Comparison of ENCODE assay signal across 14 cellular contexts in the genomic region with DNA sequence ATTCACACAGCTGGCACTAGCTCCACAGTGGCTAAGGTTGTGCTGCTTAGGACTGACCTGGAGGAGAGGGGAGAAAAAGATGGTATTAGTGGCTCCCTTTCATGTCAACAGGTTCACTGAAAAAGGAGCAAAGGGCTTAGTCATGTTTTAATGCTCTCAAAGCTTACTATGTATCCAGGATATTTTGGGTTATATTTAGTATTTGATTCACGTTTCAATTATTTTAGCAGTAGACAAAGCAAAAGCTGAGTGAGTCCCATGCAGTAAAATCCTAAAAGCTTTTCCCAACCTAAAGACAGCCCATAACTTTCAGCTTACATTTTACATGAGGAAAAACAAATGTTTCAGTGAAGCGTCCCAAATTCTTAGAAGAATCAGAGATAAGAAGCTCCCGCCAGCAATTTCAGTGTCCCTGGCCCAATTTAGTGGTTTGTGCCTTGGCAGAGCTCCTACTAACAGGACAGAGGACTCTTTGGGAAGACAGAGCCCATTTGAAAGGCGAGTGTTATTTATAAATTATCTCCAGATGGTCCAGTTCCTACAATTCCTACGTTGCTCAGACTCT.
DNase-seq lines count a peak whose midpoint lies in the region; ATAC-seq, FAIRE-seq and TF ChIP-seq lines count a peak whose summit lies in the region.
"Had no signal": no experiment of that assay in that cellular context is flagged by ENCODE, and none has a peak within 500 bp of the region (broad histone marks: within the 10 kb centered on the region; RNA-seq: fewer than 3 reads in every experiment).

No MANE protein-coding gene starts in this region.

- ATAC-seq in SK-N-SH treated with all-trans-retinoic acid at 6 μM for 48 hours: peak; percentile 81
- ATAC-seq in GM18868 (IDR thresholded peaks at IDR 0.05; ENCODE audit: unreplicated experiment): no peak

- no peak overlapping the region for H3K27ac Mint-ChIP-seq in activated CD4-positive, alpha-beta T cell treated with anti-CD3 and anti-CD28 coated beads, Interleukin-2, amount 10 ng/mL, durations not matched to agents 24 days and 14 days
- H3K27ac Mint-ChIP-seq: activated T-cell treated with anti-CD3 and anti-CD28 coated beads, Interleukin-2, amount 50 U/mL, for 24 hours had no signal

- H3K4me1 Mint-ChIP-seq in activated CD4-positive, alpha-beta T cell treated with anti-CD3 and anti-CD28 coated beads, Interleukin-2, amount 10 ng/mL, durations not matched to agents 24 days and 14 days: no peaks in the 10 kb centered on the region

- H3K27me3 Mint-ChIP-seq in activated CD4-positive, alpha-beta T cell treated with anti-CD3 and anti-CD28 coated beads, Interleukin-2, amount 10 ng/mL, durations not matched to agents 24 days and 14 days: peaks cover 2% of the 10 kb centered on the region
- H3K27me3 Mint-ChIP-seq: activated T-cell treated with anti-CD3 and anti-CD28 coated beads, Interleukin-2, amount 50 U/mL, for 24 hours had no signal

- no peaks in the 10 kb centered on the region for H3K36me3 Mint-ChIP-seq in activated CD4-positive, alpha-beta T cell treated with anti-CD3 and anti-CD28 coated beads, Interleukin-2, amount 10 ng/mL, durations not matched to agents 24 days and 14 days (ENCODE audit: low read depth)

- no peak for FAIRE-seq in GM19239 (lab: Jason Lieb, UNC)

- H3K4me3 Mint-ChIP-seq in activated CD4-positive, alpha-beta T cell treated with anti-CD3 and anti-CD28 coated beads, Interleukin-2, amount 10 ng/mL, durations not matched to agents 24 days and 14 days: no peak overlapping the region
- H3K4me3 Mint-ChIP-seq: activated T-cell treated with anti-CD3 and anti-CD28 coated beads, Interleukin-2, amount 50 U/mL, for 24 hours had no signal

- no peaks in the 10 kb centered on the region for H3K9me3 Mint-ChIP-seq in activated CD4-positive, alpha-beta T cell treated with anti-CD3 and anti-CD28 coated beads, Interleukin-2, amount 10 ng/mL, durations not matched to agents 24 days and 14 days
- H3K9me3 Mint-ChIP-seq: activated T-cell treated with anti-CD3 and anti-CD28 coated beads, Interleukin-2, amount 50 U/mL, for 24 hours had no signal

- TF ChIP-seq CTCF in AG10803 (conservative IDR thresholded peaks at IDR 0.05; ENCODE audit: low read length): no peak
- TF ChIP-seq CTCF in fibroblast of the aortic adventitia (IDR thresholded peaks at IDR 0.05; ENCODE audit: insufficient read depth, low read length): no peak

- H3K4me3 ChIP-seq in AG10803 (ENCODE audit: low read length): peak overlapping the region; percentile 11; the same call in 1 of the 2 replicates
- H3K4me3 ChIP-seq in fibroblast of the aortic adventitia (ENCODE audit: low read depth, low read length): no peak overlapping the region
- H3K4me3 ChIP-seq: spleen had no signal

- DNase-seq in AG10803 (ENCODE audit: low read depth) (peak; percentile 70), fibroblast of the aortic adventitia (ENCODE audit: low read depth) (peak; percentile 61), occipital lobe (lab: John Stamatoyannopoulos, UW) (peak; percentile 19), GM19239 (ENCODE audit: insufficient read length, low spot score) (no peak), ureter (ENCODE audit: low spot score) (no peak)
- DNase-seq in activated CD4-positive, alpha-beta T cell treated with anti-CD3 and anti-CD28 coated beads, Interleukin-2, amount 10 ng/mL, durations not matched to agents 24 days and 14 days: no peak
- DNase-seq: activated CD4-positive, CD25-positive, alpha-beta regulatory T cell treated with anti-CD3 and anti-CD28 coated beads, Interleukin-2, amount 50 U/mL, for 72 hours; activated T-cell treated with anti-CD3 and anti-CD28 coated beads, Interleukin-2, amount 50 U/mL, for 24 hours; DMS79; H7; NCI-H146; spleen had no signal

- intact Hi-C loops in activated CD4-positive, alpha-beta T cell treated with anti-CD3 and anti-CD28 coated beads, Interleukin-2, amount 10 ng/mL, durations not matched to agents 24 days and 14 days (cut with micrococcal nuclease): no loop called here

TF ChIP-seq in SK-N-SH treated with all-trans-retinoic acid at 6 μM for 48 hours, 23 proteins besides CTCF, POLR2A, EP300 and RAD21 (continues in another document):
- TF ChIP-seq ESRRG (CRISPR knock-in tag; IDR thresholded peaks at IDR 0.05): no peak
- TF ChIP-seq ZNF565 (CRISPR knock-in tag; conservative IDR thresholded peaks at IDR 0.05; ENCODE audit: low read depth): no peak
- peak; percentile 75; the same call in 1 of the 2 replicates for TF ChIP-seq TCF4 (CRISPR knock-in tag; IDR thresholded peaks at IDR 0.05; ENCODE audit: borderline replicate concordance)
- no peak for TF ChIP-seq GLIS3 (CRISPR knock-in tag; IDR thresholded peaks at IDR 0.05)
- TF ChIP-seq SNAI2 (CRISPR knock-in tag; IDR thresholded peaks at IDR 0.05): no peak
- 0 out of 2 replicates have a peak, but pooled peaks have one; percentile 3 for TF ChIP-seq ZNF70 (CRISPR knock-in tag; IDR thresholded peaks at IDR 0.05)
- TF ChIP-seq ZFP3 (CRISPR knock-in tag; IDR thresholded peaks at IDR 0.05): peak; percentile 78
- TF ChIP-seq ZFP30 (CRISPR knock-in tag; IDR thresholded peaks at IDR 0.05): no peak
- no peak for TF ChIP-seq RARB (CRISPR knock-in tag; IDR thresholded peaks at IDR 0.05)
- TF ChIP-seq ISL1 (CRISPR knock-in tag; IDR thresholded peaks at IDR 0.05): peak; percentile 78
- no peak; the same call in 1 of the 2 replicates for TF ChIP-seq TSHZ2 (CRISPR knock-in tag; IDR thresholded peaks at IDR 0.05)
- no peak for TF ChIP-seq ZC3H10 (CRISPR knock-in tag; IDR thresholded peaks at IDR 0.05)
- no peak for TF ChIP-seq TOX (CRISPR knock-in tag; IDR thresholded peaks at IDR 0.05; ENCODE audit: borderline replicate concordance)
- TF ChIP-seq, protein P1, sequence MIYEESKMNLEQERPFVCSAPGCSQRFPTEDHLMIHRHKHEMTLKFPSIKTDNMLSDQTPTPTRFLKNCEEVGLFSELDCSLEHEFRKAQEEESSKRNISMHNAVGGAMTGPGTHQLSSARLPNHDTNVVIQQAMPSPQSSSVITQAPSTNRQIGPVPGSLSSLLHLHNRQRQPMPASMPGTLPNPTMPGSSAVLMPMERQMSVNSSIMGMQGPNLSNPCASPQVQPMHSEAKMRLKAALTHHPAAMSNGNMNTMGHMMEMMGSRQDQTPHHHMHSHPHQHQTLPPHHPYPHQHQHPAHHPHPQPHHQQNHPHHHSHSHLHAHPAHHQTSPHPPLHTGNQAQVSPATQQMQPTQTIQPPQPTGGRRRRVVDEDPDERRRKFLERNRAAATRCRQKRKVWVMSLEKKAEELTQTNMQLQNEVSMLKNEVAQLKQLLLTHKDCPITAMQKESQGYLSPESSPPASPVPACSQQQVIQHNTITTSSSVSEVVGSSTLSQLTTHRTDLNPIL (CRISPR knock-in tag; IDR thresholded peaks at IDR 0.05; ENCODE audit: low read depth): no peak
- TF ChIP-seq CSDC2 (CRISPR knock-in tag; IDR thresholded peaks at IDR 0.05): no peak
- no peak for TF ChIP-seq PPARA (CRISPR knock-in tag; IDR thresholded peaks at IDR 0.05; ENCODE audit: borderline replicate concordance)
- no peak for TF ChIP-seq OSR1 (CRISPR knock-in tag; IDR thresholded peaks at IDR 0.05)
- TF ChIP-seq BACH2 (CRISPR knock-in tag; IDR thresholded peaks at IDR 0.05; ENCODE audit: borderline replicate concordance): no peak
- no peak for TF ChIP-seq ZNF8 (CRISPR knock-in tag; IDR thresholded peaks at IDR 0.05)
- TF ChIP-seq, protein P2, sequence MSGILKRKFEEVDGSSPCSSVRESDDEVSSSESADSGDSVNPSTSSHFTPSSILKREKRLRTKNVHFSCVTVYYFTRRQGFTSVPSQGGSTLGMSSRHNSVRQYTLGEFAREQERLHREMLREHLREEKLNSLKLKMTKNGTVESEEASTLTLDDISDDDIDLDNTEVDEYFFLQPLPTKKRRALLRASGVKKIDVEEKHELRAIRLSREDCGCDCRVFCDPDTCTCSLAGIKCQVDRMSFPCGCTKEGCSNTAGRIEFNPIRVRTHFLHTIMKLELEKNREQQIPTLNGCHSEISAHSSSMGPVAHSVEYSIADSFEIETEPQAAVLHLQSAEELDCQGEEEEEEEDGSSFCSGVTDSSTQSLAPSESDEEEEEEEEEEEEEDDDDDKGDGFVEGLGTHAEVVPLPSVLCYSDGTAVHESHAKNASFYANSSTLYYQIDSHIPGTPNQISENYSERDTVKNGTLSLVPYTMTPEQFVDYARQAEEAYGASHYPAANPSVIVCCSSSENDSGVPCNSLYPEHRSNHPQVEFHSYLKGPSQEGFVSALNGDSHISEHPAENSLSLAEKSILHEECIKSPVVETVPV (CRISPR knock-in tag; IDR thresholded peaks at IDR 0.05): no peak
- TF ChIP-seq ARNTL (CRISPR knock-in tag; IDR thresholded peaks at IDR 0.05; ENCODE audit: borderline replicate concordance, low read depth): no peak

Comparison
In these comparisons a context has a peak if more than half of its experiments do, and no peak if none do; other contexts are left out.
1. DNase-seq: peak in AG10803 (single experiment), fibroblast of the aortic adventitia (single experiment) and occipital lobe (single experiment); none in GM19239 (single experiment), ureter (single experiment) and activated CD4-positive, alpha-beta T cell treated with anti-CD3 and anti-CD28 coated beads, Interleukin-2, amount 10 ng/mL, durations not matched to agents 24 days and 14 days (single experiment).